Comparison of ENCODE assay signal across 24 cellular contexts in the genomic region with DNA sequence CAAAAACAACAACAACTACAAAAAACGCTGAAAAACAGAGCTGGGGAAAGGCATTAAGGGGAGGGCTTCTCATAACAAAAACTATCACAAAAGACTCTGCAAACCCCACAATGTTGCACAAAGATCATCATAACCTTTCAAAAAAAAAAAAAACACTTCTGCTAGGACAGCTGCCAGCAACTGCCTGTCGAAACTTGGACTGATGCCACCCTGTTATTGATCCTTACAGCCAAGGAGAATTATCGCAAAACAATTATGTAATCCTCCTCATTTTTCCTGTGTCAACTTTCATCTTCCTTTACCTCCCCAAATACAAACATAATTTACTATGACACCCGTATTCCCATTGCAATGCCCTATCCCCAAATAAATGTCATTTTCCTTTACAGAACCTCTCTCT. TPM values are rescaled to one million over a fixed set of nuclear protein-coding genes. Genes with fewer than 3 reads are reported as not detected.
DNase-seq lines count a peak whose midpoint lies in the region; ATAC-seq and TF ChIP-seq lines count a peak whose summit lies in the region.
"Had no signal": no experiment of that assay in that cellular context is flagged by ENCODE, and none has a peak within 500 bp of the region (broad histone marks: within the 10 kb centered on the region; RNA-seq: fewer than 3 reads in every experiment).

No MANE protein-coding gene starts in this region.

- no peaks in the 10 kb centered on the region for H4K20me1 ChIP-seq in osteoblast (ENCODE audit: insufficient read depth, low read length)

- TF ChIP-seq CTCF in osteoblast (IDR thresholded peaks at IDR 0.05; ENCODE audit: extremely low read depth, low read depth, low read length) (no peak), thyroid gland (IDR thresholded peaks at IDR 0.05) (no peak)

- peaks cover 2% of the 10 kb centered on the region for H3K36me3 Mint-ChIP-seq in T-helper 17 cell (ENCODE audit: low read depth)
- H3K36me3 Mint-ChIP-seq: activated naive CD8-positive, alpha-beta T cell; CD4-positive, alpha-beta memory T cell; IgD-negative memory B cell had no signal

- DNase-seq in NCI-H1105 treated with DMSO at 0.1 percent for 48 hours (lab: John Stamatoyannopoulos, UW) (peak; percentile 83), NCI-H2171 treated with DMSO at 0.1 percent for 48 hours (lab: John Stamatoyannopoulos, UW) (peak; percentile 82), T-helper 17 cell (no peak), osteoblast (ENCODE audit: insufficient read length, low spot score, missing footprints) (peak; percentile 18), SK-N-DZ (ENCODE audit: low spot score) (no peak), thyroid gland (no peak), NCI-H187 (lab: John Stamatoyannopoulos, UW) (no peak)
- DNase-seq: activated CD4-positive, CD25-positive, alpha-beta regulatory T cell treated with anti-CD3 and anti-CD28 coated beads, Interleukin-2, amount 50 U/mL, for 72 hours; activated T-cell treated with anti-CD3 and anti-CD28 coated beads, Interleukin-2, amount 50 U/mL, for 72 hours; CD4-positive, alpha-beta memory T cell; foreskin keratinocyte; hippocampal formation; lower lobe of right lung; MG63; NCI-H2227 treated with DMSO at 0.1 percent for 48 hours; nucleus accumbens; stimulated activated CD8-positive, alpha-beta memory T cell treated with anti-CD3 and anti-CD28 coated beads, Interleukin-4, amount 100 ng/mL, for 48 hours; upper lobe of left lung had no signal

- H3K4me1 ChIP-seq in osteoblast (ENCODE audit: insufficient read depth, low read length) (no peaks in the 10 kb centered on the region), thyroid gland (no peaks in the 10 kb centered on the region)
- H3K4me1 ChIP-seq: foreskin keratinocyte, lower lobe of right lung, right atrium auricular region, upper lobe of left lung had no signal

- no peaks in the 10 kb centered on the region for H3K27me3 ChIP-seq in osteoblast (ENCODE audit: insufficient read depth, low read length)
- no peaks in the 10 kb centered on the region for H3K27me3 ChIP-seq in thyroid gland
- H3K27me3 ChIP-seq: foreskin keratinocyte, MG63, right atrium auricular region, upper lobe of left lung had no signal

- H3K4me2 ChIP-seq in osteoblast (ENCODE audit: insufficient read depth, low read length) = no peak overlapping the region

- no peaks in the 10 kb centered on the region for H3K4me1 Mint-ChIP-seq in T-helper 17 cell
- H3K4me1 Mint-ChIP-seq: CD4-positive, alpha-beta memory T cell; IgD-negative memory B cell had no signal

- H3K4me3 ChIP-seq in osteoblast (ENCODE audit: insufficient read depth, low read length) (no peak overlapping the region), thyroid gland (replicated peaks in 1 of 3) (no peak overlapping the region)
- H3K4me3 ChIP-seq: lower lobe of right lung, MG63, right atrium auricular region, upper lobe of left lung had no signal

- WGBS in thyroid gland, 2 donors = 56 to 67% methylated on average over 4 of the region's 4 CpGs

- ATAC-seq in T-helper 17 cell = no peak
- ATAC-seq: activated T-cell treated with anti-CD3 and anti-CD28 coated beads, Interleukin-2, amount 50 U/mL, for 72 hours; foreskin keratinocyte; HCT116; lower lobe of right lung; SK-N-SH treated with all-trans-retinoic acid at 6 μM for 48 hours had no signal

- no peak overlapping the region for H2AFZ ChIP-seq in osteoblast (ENCODE audit: low read length)

- H3K9me3 ChIP-seq in T-helper 17 cell (ENCODE audit: control insufficient read depth, low read length, poor library complexity, severe bottlenecking) (no peaks in the 10 kb centered on the region), osteoblast (ENCODE audit: low read depth, low read length) (no peaks in the 10 kb centered on the region), thyroid gland (no peaks in the 10 kb centered on the region)
- H3K9me3 ChIP-seq: lower lobe of right lung, MG63, right atrium auricular region, upper lobe of left lung had no signal

- intact Hi-C loops in thyroid gland (cut with DNase I) = no loop called here

- H3K27ac Mint-ChIP-seq in T-helper 17 cell = peak overlapping the region; percentile 41
- H3K27ac Mint-ChIP-seq: activated naive CD8-positive, alpha-beta T cell; activated T-cell treated with anti-CD3 and anti-CD28 coated beads, Interleukin-2, amount 50 U/mL, for 72 hours; CD4-positive, alpha-beta memory T cell; IgD-negative memory B cell had no signal

- no peak for TF ChIP-seq POLR2A in thyroid gland (IDR thresholded peaks at IDR 0.05)

- no peaks in the 10 kb centered on the region for H3K79me2 ChIP-seq in osteoblast (ENCODE audit: insufficient read depth, low read length)

- H3K36me3 ChIP-seq in osteoblast (ENCODE audit: insufficient read depth, low read length) (peaks cover 2% of the 10 kb centered on the region), thyroid gland (peaks cover 0 to 11% of the 10 kb centered on the region in 2 donors)
- H3K36me3 ChIP-seq: MG63 had no signal

- H3K27ac ChIP-seq in osteoblast (ENCODE audit: low read depth, low read length) (no peak overlapping the region), thyroid gland (no peak overlapping the region)
- H3K27ac ChIP-seq: foreskin keratinocyte, HL-60, lower lobe of right lung, right atrium auricular region, upper lobe of left lung had no signal

- H3K27me3 Mint-ChIP-seq in T-helper 17 cell = peaks cover 4% of the 10 kb centered on the region
- H3K27me3 Mint-ChIP-seq: activated naive CD8-positive, alpha-beta T cell; CD4-positive, alpha-beta memory T cell; IgD-negative memory B cell had no signal

- H3K4me3 Mint-ChIP-seq in T-helper 17 cell = no peak overlapping the region
- H3K4me3 Mint-ChIP-seq: activated naive CD8-positive, alpha-beta T cell; activated T-cell treated with anti-CD3 and anti-CD28 coated beads, Interleukin-2, amount 50 U/mL, for 72 hours; CD4-positive, alpha-beta memory T cell had no signal

RNA-seq across cellular contexts. Expression of gene CCDC40, which starts 9.3 kb away (rescaled TPM):
- total RNA-seq in T-helper 17 cell (1 to 10 TPM; 3.4 to 4.5 TPM), osteoblast (8.3 and 11.8 TPM in 2 replicates), thyroid gland (10 to 100 TPM in 2 of 4 donors, 1 to 10 TPM in 2; 6.7 to 17.3 (median 9.4) TPM)
- polyA plus RNA-seq in SK-N-DZ (2014; cell fraction: cytosol; rRNA removed) = 3.7 and 10.0 TPM in 2 replicates
- 11.1 and 13.7 TPM in 2 replicates for polyA plus RNA-seq in SK-N-DZ (2014; cell fraction: nucleus; rRNA removed)
- polyA plus RNA-seq: CD4-positive, alpha-beta memory T cell; IgD-negative memory B cell had no signal

RNA-seq across cellular contexts. Expression of gene TBC1D16, which starts 10.0 kb away (rescaled TPM):
- total RNA-seq in T-helper 17 cell (1 to 10 TPM; 1.9 to 2.6 TPM), osteoblast (63.1 and 68.8 TPM in 2 replicates), thyroid gland (10 to 100 TPM; 25.4 to 32.2 (median 29.8) TPM)
- 29.6 and 30.0 TPM in 2 replicates for polyA plus RNA-seq in SK-N-DZ (2014; cell fraction: cytosol; rRNA removed)
- polyA plus RNA-seq in SK-N-DZ (2014; cell fraction: nucleus; rRNA removed) = 20.4 and 25.5 TPM in 2 replicates

RNA-seq across cellular contexts. Expression of gene GAA, which starts 55.7 kb away (rescaled TPM):
- total RNA-seq in T-helper 17 cell (10 to 100 TPM; 16.7 to 23.8 TPM), osteoblast (76.7 and 91.3 TPM in 2 replicates), thyroid gland (100 to 1,000 TPM in 1 of 4 donors, 10 to 100 TPM in 3; 42.1 to 131 (median 83.2) TPM)
- 97.9 and 111 TPM in 2 replicates for polyA plus RNA-seq in SK-N-DZ (2014; cell fraction: cytosol; rRNA removed)
- polyA plus RNA-seq in SK-N-DZ (2014; cell fraction: nucleus; rRNA removed) = 787 and 878 TPM in 2 replicates

Comparison
In these comparisons a context has a peak if more than half of its experiments do, and no peak if none do; other contexts are left out.
1. DNase-seq: peak in NCI-H1105 treated with DMSO at 0.1 percent for 48 hours (single experiment), NCI-H2171 treated with DMSO at 0.1 percent for 48 hours (single experiment) and osteoblast (single experiment); none in T-helper 17 cell (0 of 3), SK-N-DZ (single experiment), thyroid gland (0 of 2) and NCI-H187 (0 of 2).
2. RNA of gene TBC1D16, which starts 10.0 kb away (total RNA-seq): 63.1 to 68.8 TPM in osteoblast and 25.4 to 32.2 TPM in thyroid gland; 1.9 to 2.6 TPM in T-helper 17 cell; every median in the first group is over 4 times any median in the second.